ENCODE assay signal across 27 cellular contexts in genomic region chr6:71488186-71488585, GRCh38.
A peak's percentile ranks its signal among the peaks of the same experiment; 100 is the strongest.
DNase-seq lines count a peak whose midpoint lies in the region; ATAC-seq and TF ChIP-seq lines count a peak whose summit lies in the region.
"Had no signal": no experiment of that assay in that cellular context is flagged by ENCODE, and none has a peak within 500 bp of the region (broad histone marks: within the 10 kb centered on the region; RNA-seq: fewer than 3 reads in every experiment).

No MANE protein-coding gene starts in this region.

- CTCF ChIA-PET in OCI-LY7 (lab: Charles Lee; ENCODE audit: unreplicated experiment), result no interaction called here

- BruUV-seq in OCI-LY7 (replicated peaks; lab: Mats Ljungman, UMichigan), result no TSS peak

- H3K9me3 ChIP-seq in OCI-LY7 (ENCODE audit: low read length) (no peaks in the 10 kb centered on the region), fibroblast of lung (ENCODE audit: control insufficient read depth, insufficient read depth, low read depth, low read length) (no peaks in the 10 kb centered on the region)
- H3K9me3 ChIP-seq: heart right ventricle, neutrophil, psoas muscle had no signal

- H3K4me3 ChIP-seq in OCI-LY7 (ENCODE audit: low read depth, low read length, poor library complexity, severe bottlenecking) (no peak overlapping the region), fibroblast of lung (replicated peaks in 1 of 4; ENCODE audit: control extremely low read depth in 1 of 4, insufficient read depth in 1 of 4, low read depth in 3 of 4, low read length in 4 of 4) (no peak overlapping the region)
- H3K4me3 ChIP-seq: heart right ventricle, lung, psoas muscle had no signal

- H3K9ac ChIP-seq in fibroblast of lung (ENCODE audit: insufficient read depth, low read length), result no peak overlapping the region

- H3K9me2 ChIP-seq in OCI-LY7 (ENCODE audit: insufficient read depth, low read length), result no peaks in the 10 kb centered on the region

- DNase-seq in DMS53 (lab: John Stamatoyannopoulos, UW) (peak; percentile 24), DMS53 treated with DMSO at 0.1 percent for 48 hours (lab: John Stamatoyannopoulos, UW; ENCODE audit: unreplicated experiment) (no peak), OCI-LY7 (ENCODE audit: low spot score) (no peak), fibroblast of lung (ENCODE audit: low read depth in 2 of 2) (no peak), middle frontal gyrus (ENCODE audit: extremely low spot score, low spot score) (no peak)
- DNase-seq: 8988T; activated CD4-positive, alpha-beta memory T cell treated with anti-CD3 and anti-CD28 coated beads, Interleukin-2, amount 10 ng/mL, durations not matched to agents 7 days and 5 days; activated effector memory CD4-positive, alpha-beta T cell treated with Interleukin-2 at 50 U/mL for 16 hours; activated naive CD8-positive, alpha-beta T cell treated with anti-CD3 and anti-CD28 coated beads, Interleukin-2, amount 10 ng/mL, durations not matched to agents 7 days and 5 days; CD8-positive, alpha-beta memory T cell; cerebellar nuclear complex; DMS79 treated with DMSO at 0.1 percent for 48 hours; heart right ventricle; NCI-H1092 treated with DMSO at 0.1 percent for 48 hours; NCI-H2029; NCI-H2227 treated with DMSO at 0.1 percent for 48 hours; NCI-H748 treated with DMSO at 0.1 percent for 48 hours; psoas muscle; T1000 had no signal

- H3K79me2 ChIP-seq in OCI-LY7 (ENCODE audit: insufficient read depth, low read depth, low read length) (no peaks in the 10 kb centered on the region), fibroblast of lung (ENCODE audit: control insufficient read depth, insufficient read depth, low read length) (no peaks in the 10 kb centered on the region)

- no peak overlapping the region for H3K27ac ChIP-seq in OCI-LY7 (ENCODE audit: low read depth, low read length, poor library complexity, severe bottlenecking)
- H3K27ac ChIP-seq in fibroblast of lung (ENCODE audit: insufficient read depth, low read length), result no peak overlapping the region
- H3K27ac ChIP-seq: epithelial cell of prostate, heart right ventricle, neutrophil, psoas muscle had no signal

- TF ChIP-seq CTCF in OCI-LY7 (conservative IDR thresholded peaks at IDR 0.05; ENCODE audit: low read length), result no peak
- TF ChIP-seq CTCF in fibroblast of lung (conservative IDR thresholded peaks at IDR 0.05 in 1 of 2, IDR thresholded peaks at IDR 0.05 in 1 of 2; ENCODE audit: low read depth in 1 of 2, low read length in 2 of 2), result no peak

- peak overlapping the region; percentile 55; the same call in 1 of the 2 replicates for H2AFZ ChIP-seq in OCI-LY7 (ENCODE audit: low read length)
- peak overlapping the region; percentile 38 for H2AFZ ChIP-seq in fibroblast of lung (ENCODE audit: low read length)

- POLR2A ChIA-PET in OCI-LY7 (lab: Charles Lee), result interaction anchor here (0.6 kb wide), 1 partner anchor 21 kb away, joined by 3 read pairs; no protein-coding TSS in a partner anchor

- no peak overlapping the region for H3K4me2 ChIP-seq in OCI-LY7 (ENCODE audit: low read length)
- H3K4me2 ChIP-seq in fibroblast of lung (ENCODE audit: extremely low read depth, insufficient read depth, low read length), result no peak overlapping the region

- intact Hi-C loops in OCI-LY7 (cut with micrococcal nuclease; ENCODE audit: unreplicated experiment), result no loop called here

- H3K27me3 ChIP-seq in fibroblast of lung (ENCODE audit: control insufficient read depth, insufficient read depth, low read length), result no peaks in the 10 kb centered on the region
- H3K27me3 ChIP-seq: heart right ventricle, neutrophil had no signal

- no peaks in the 10 kb centered on the region for H3K36me3 ChIP-seq in OCI-LY7 (ENCODE audit: insufficient read depth, low read length)
- H3K36me3 ChIP-seq in fibroblast of lung (ENCODE audit: control insufficient read depth, insufficient read depth, low read length), result no peaks in the 10 kb centered on the region
- H3K36me3 ChIP-seq: heart right ventricle, neutrophil had no signal

- ATAC-seq in HG02885 (IDR thresholded peaks at IDR 0.05; ENCODE audit: poor library complexity, unreplicated experiment), result no peak
- no peak for ATAC-seq in HG03135 (IDR thresholded peaks at IDR 0.05; ENCODE audit: unreplicated experiment)
- ATAC-seq in HG03565 (IDR thresholded peaks at IDR 0.05; ENCODE audit: unreplicated experiment), result no peak
- ATAC-seq: activated CD4-positive, CD25-positive, alpha-beta regulatory T cell treated with anti-CD3 and anti-CD28 coated beads, Interleukin-2, amount 50 U/mL, for 24 hours; heart right ventricle; psoas muscle; Right ventricle myocardium inferior had no signal

- no peaks in the 10 kb centered on the region for H4K20me1 ChIP-seq in OCI-LY7 (ENCODE audit: insufficient read depth, low read length)
- no peaks in the 10 kb centered on the region for H4K20me1 ChIP-seq in fibroblast of lung (ENCODE audit: control insufficient read depth, extremely low read depth, insufficient read depth, low read length)

- H3K4me1 ChIP-seq in OCI-LY7 (ENCODE audit: insufficient read depth, low read length, poor library complexity, severe bottlenecking) (peaks cover 20% of the 10 kb centered on the region), fibroblast of lung (ENCODE audit: control insufficient read depth, extremely low read depth, insufficient read depth, low read length) (peaks cover 6% of the 10 kb centered on the region)
- H3K4me1 ChIP-seq: psoas muscle had no signal
